9 cellular contexts compared by ENCODE assay signal in the genomic region with DNA sequence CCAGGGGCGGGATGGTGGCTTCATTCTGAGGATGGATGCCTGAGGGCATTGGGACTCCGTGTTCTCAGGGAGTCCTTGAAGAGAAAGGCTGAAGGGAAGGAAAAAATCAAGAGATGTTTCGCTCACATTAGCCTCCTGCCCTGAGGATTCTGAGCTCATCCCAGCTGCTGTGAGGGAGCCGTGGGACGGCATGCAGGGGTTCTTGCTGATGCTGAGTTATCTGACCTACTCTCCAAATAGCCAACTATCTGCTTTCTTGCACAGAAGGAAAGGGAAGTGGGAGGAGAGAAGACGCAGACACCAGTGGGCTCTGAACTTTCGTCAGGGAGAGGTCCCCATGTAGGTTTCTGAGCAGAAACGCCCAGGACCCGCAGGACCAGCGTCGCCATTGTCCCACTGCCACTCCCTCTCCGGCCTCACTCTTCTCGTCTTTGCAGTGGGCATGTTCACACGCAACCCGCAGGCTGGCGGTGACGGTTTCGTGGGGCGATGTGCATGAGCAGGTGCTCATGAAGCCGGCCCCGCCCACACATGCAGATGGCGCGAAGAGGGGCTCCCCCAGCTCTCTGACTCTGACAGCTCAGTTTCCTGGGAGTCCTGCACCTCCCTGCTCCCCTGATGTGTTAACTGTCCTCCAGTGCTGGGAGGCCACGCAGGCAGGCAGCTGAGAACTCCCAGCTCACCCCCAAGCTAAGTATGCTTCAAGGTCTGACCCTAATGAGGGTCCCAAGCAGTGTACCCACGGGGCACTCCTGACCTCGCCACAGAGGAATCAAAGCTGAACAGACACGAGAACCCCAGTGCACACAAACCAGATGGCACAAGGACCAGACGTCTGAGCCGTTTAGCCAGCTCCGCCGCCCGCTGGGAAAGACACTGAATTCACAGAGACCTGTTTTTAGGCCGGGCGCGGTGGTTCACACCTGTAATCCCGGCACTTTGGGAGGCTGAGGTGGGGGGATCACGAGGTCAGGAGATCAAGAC. TPM values are rescaled to one million over a fixed set of nuclear protein-coding genes. Genes with fewer than 3 reads are reported as not detected.
DNase-seq lines count a peak whose midpoint lies in the region; ATAC-seq and TF ChIP-seq lines count a peak whose summit lies in the region.
"Had no signal": no experiment of that assay in that cellular context is flagged by ENCODE, and none has a peak within 500 bp of the region (broad histone marks: within the 10 kb centered on the region; RNA-seq: fewer than 3 reads in every experiment).

No MANE protein-coding gene starts in this region.

- WGBS in lower leg skin, 2 donors: 78% methylated on average over 36 to 37 of the region's 37 CpGs
- 75 to 77% methylated on average over 20 to 37 of the region's 37 CpGs for WGBS in body of pancreas, 2 donors

- peak; percentile 55 for ATAC-seq in GM21367 (IDR thresholded peaks at IDR 0.05; ENCODE audit: unreplicated experiment)
- peak; percentile 77 for ATAC-seq in HG03354 (IDR thresholded peaks at IDR 0.05; ENCODE audit: poor library complexity, severe bottlenecking, unreplicated experiment)
- no peak for ATAC-seq in body of pancreas

- no peaks in the 10 kb centered on the region for H3K9me3 ChIP-seq in body of pancreas

- H3K27ac ChIP-seq in body of pancreas: no peak overlapping the region

- no peaks in the 10 kb centered on the region for H3K27me3 ChIP-seq in body of pancreas

- no peaks in the 10 kb centered on the region for H3K4me1 ChIP-seq in body of pancreas

- no peak for TF ChIP-seq POLR2A in lower leg skin (IDR thresholded peaks at IDR 0.05)
- no peak for TF ChIP-seq POLR2A in body of pancreas (IDR thresholded peaks at IDR 0.05)

- intact Hi-C loops in lower leg skin (cut with DNase I; ENCODE audit: low total_unique reads) (no loop called here), body of pancreas (cut with DNase I) (loop anchor here (10.0 kb wide), 1 partner anchor 233 kb away; no protein-coding TSS in a partner anchor)

- DNase-seq in GM13976 (ENCODE audit: low spot score) (peak; percentile 84), fibroblast of peridontal ligament (ENCODE audit: extremely low read depth) (peak; percentile 18), pons (ENCODE audit: low spot score) (no peak), activated gamma-delta T cell (lab: John Stamatoyannopoulos, UW) (no peak), lower leg skin (ENCODE audit: low spot score in 2 of 2) (no peak), body of pancreas (no peak)
- DNase-seq: DMS79 treated with DMSO at 0.1 percent for 48 hours had no signal

- in situ Hi-C loops in GM13976 (cut with MboI; ENCODE audit: low sequenced_read_pairs, unreplicated experiment): no loop called here

- no peak for TF ChIP-seq CTCF in GM13976 (IDR thresholded peaks at IDR 0.05; ENCODE audit: borderline replicate concordance, control extremely low read depth, extremely low read depth, insufficient read depth, missing control alignments)
- no peak for TF ChIP-seq CTCF in lower leg skin (IDR thresholded peaks at IDR 0.05)
- no peak for TF ChIP-seq CTCF in body of pancreas (IDR thresholded peaks at IDR 0.05)

- no peak overlapping the region for H3K4me3 ChIP-seq in lower leg skin (ENCODE audit: low read depth, poor library complexity, severe bottlenecking)
- H3K4me3 ChIP-seq in body of pancreas: no peak overlapping the region

- no peaks in the 10 kb centered on the region for H3K36me3 ChIP-seq in body of pancreas (replicated peaks in 1 of 2; ENCODE audit: insufficient read depth in 1 of 2, low read depth in 2 of 2)

RNA-seq across cellular contexts. Expression of a gene that starts 13.6 kb away (rescaled TPM):
- total RNA-seq in lower leg skin (10 to 100 TPM; 10.6 to 31.7 (median 20.3) TPM), body of pancreas (10 to 100 TPM in 1 of 2 donors, 1 to 10 TPM in 1; 6.0 to 20.8 TPM)

RNA-seq across cellular contexts. Expression of a gene that starts 26.9 kb away (rescaled TPM):
- total RNA-seq in lower leg skin: 10 to 100 TPM; 10.1 to 15.9 (median 11.1) TPM
- total RNA-seq in body of pancreas: 100 to 1,000 TPM in 1 of 2 donors, 10 to 100 TPM in 1; 31.1 to 103 TPM

Comparison
In these comparisons a context has a peak if more than half of its experiments do, and no peak if none do; other contexts are left out.
1. DNase-seq: peak in GM13976 (single experiment) and fibroblast of peridontal ligament (single experiment); none in pons (single experiment), activated gamma-delta T cell (single experiment), lower leg skin (0 of 2) and body of pancreas (0 of 4).